In genomic region chr2:161956751-161957150, GRCh38 we compare ENCODE assay signal across 17 cellular contexts.
DNase-seq lines count a peak whose midpoint lies in the region; ATAC-seq and TF ChIP-seq lines count a peak whose summit lies in the region.
"Had no signal": no experiment of that assay in that cellular context is flagged by ENCODE, and none has a peak within 500 bp of the region (broad histone marks: within the 10 kb centered on the region; RNA-seq: fewer than 3 reads in every experiment).

No MANE protein-coding gene starts in this region.

- TF ChIP-seq POLR2A in stomach (IDR thresholded peaks at IDR 0.05), result no peak

- no peak for DNase-seq in activated CD4-positive, alpha-beta T cell treated with anti-CD3 and anti-CD28 coated beads for 36 hours
- no peak for DNase-seq in activated CD4-positive, alpha-beta T cell treated with anti-CD3 and anti-CD28 coated beads for 1 hour
- DNase-seq in NCI-H146 treated with DMSO at 0.1 percent for 48 hours (lab: John Stamatoyannopoulos, UW; ENCODE audit: unreplicated experiment) (peak; percentile 1), hepatic stellate cell (ENCODE audit: low spot score) (no peak), stomach (no peak)
- peak; percentile 58 for DNase-seq in activated CD8-positive, alpha-beta T cell treated with anti-CD3 and anti-CD28 coated beads, Interleukin-2, amount 10 ng/mL, durations not matched to agents 7 days and 5 days
- DNase-seq in natural killer cell treated with Interleukin-12 subunit alpha and Interleukin-12 subunit beta and Interleukin-15 and Interleukin-18, amount 100 ng/mL, for 72 hours (ENCODE audit: low spot score), result no peak
- DNase-seq: ACHN, mesenchymal stem cell, NCI-H1048, retina, uterus had no signal

- H3K36me3 ChIP-seq in stomach, result no peaks in the 10 kb centered on the region
- H3K36me3 ChIP-seq: breast epithelium, esophagus muscularis mucosa, uterus had no signal

- POLR2A ChIA-PET in activated CD4-positive, alpha-beta T cell treated with anti-CD3 and anti-CD28 coated beads for 36 hours (lab: Charles Lee), result no interaction called here
- POLR2A ChIA-PET in activated CD8-positive, alpha-beta T cell treated with anti-CD3 and anti-CD28 coated beads, Interleukin-2, amount 10 ng/mL, durations not matched to agents 7 days and 5 days (lab: Charles Lee), result interaction anchor here (0.7 to 5.1 kb wide), 7 partner anchors 10 to 169 kb away, joined by 3 to 140 read pairs (median 5); partner anchors contain the start of gene DPP4

- H3K4me3 ChIP-seq in stomach, result no peak overlapping the region
- H3K4me3 ChIP-seq: breast epithelium, esophagus muscularis mucosa, SK-N-MC, uterus had no signal

- no peaks in the 10 kb centered on the region for H3K27me3 ChIP-seq in stomach
- H3K27me3 ChIP-seq: breast epithelium, esophagus muscularis mucosa, uterus had no signal

- H3K9me3 ChIP-seq in stomach, result no peaks in the 10 kb centered on the region
- H3K9me3 ChIP-seq: breast epithelium, esophagus muscularis mucosa, uterus had no signal

- H3K36me3 Mint-ChIP-seq in activated CD4-positive, alpha-beta T cell treated with anti-CD3 and anti-CD28 coated beads for 36 hours (ENCODE audit: low read depth), result no peaks in the 10 kb centered on the region
- peaks cover 45% of the 10 kb centered on the region for H3K36me3 Mint-ChIP-seq in activated CD8-positive, alpha-beta T cell treated with anti-CD3 and anti-CD28 coated beads, Interleukin-2, amount 10 ng/mL, durations not matched to agents 7 days and 5 days (ENCODE audit: low read depth)
- peaks cover 36% of the 10 kb centered on the region for H3K36me3 Mint-ChIP-seq in natural killer cell treated with Interleukin-12 subunit alpha and Interleukin-12 subunit beta and Interleukin-15 and Interleukin-18, amount 100 ng/mL, for 72 hours
- no peaks in the 10 kb centered on the region for H3K36me3 Mint-ChIP-seq in stimulated activated memory B cell treated with anti-CD40 and anti-IgM and Interleukin-4, amounts not matched to agents 10 μg/mL and 1 μg/mL and 100 μg/mL, for 72 hours
- H3K36me3 Mint-ChIP-seq: IgD-negative memory B cell had no signal

- CTCF ChIA-PET in activated CD4-positive, alpha-beta T cell treated with anti-CD3 and anti-CD28 coated beads for 36 hours (lab: Charles Lee), result interaction anchor here (1.0 to 1.9 kb wide), 2 partner anchors 10 to 11 kb away, joined by 5 read pairs; no protein-coding TSS in a partner anchor
- CTCF ChIA-PET in activated CD8-positive, alpha-beta T cell treated with anti-CD3 and anti-CD28 coated beads, Interleukin-2, amount 10 ng/mL, durations not matched to agents 7 days and 5 days (lab: Charles Lee), result interaction anchor here (0.7 to 5.0 kb wide), 3 partner anchors 22 to 165 kb away, joined by 3 to 85 read pairs (median 5); no protein-coding TSS in a partner anchor

- no peaks in the 10 kb centered on the region for H3K9me3 Mint-ChIP-seq in activated CD4-positive, alpha-beta T cell treated with anti-CD3 and anti-CD28 coated beads for 36 hours (ENCODE audit: low read depth)
- peaks cover 9% of the 10 kb centered on the region for H3K9me3 Mint-ChIP-seq in activated CD8-positive, alpha-beta T cell treated with anti-CD3 and anti-CD28 coated beads, Interleukin-2, amount 10 ng/mL, durations not matched to agents 7 days and 5 days (ENCODE audit: insufficient read depth)
- H3K9me3 Mint-ChIP-seq in natural killer cell treated with Interleukin-12 subunit alpha and Interleukin-12 subunit beta and Interleukin-15 and Interleukin-18, amount 100 ng/mL, for 72 hours, result peaks cover 3% of the 10 kb centered on the region
- H3K9me3 Mint-ChIP-seq in stimulated activated memory B cell treated with anti-CD40 and anti-IgM and Interleukin-4, amounts not matched to agents 10 μg/mL and 1 μg/mL and 100 μg/mL, for 72 hours, result no peaks in the 10 kb centered on the region
- H3K9me3 Mint-ChIP-seq: IgD-negative memory B cell had no signal

- ATAC-seq in activated CD4-positive, alpha-beta T cell treated with anti-CD3 and anti-CD28 coated beads for 36 hours, result peak; percentile 7
- ATAC-seq in activated CD8-positive, alpha-beta T cell treated with anti-CD3 and anti-CD28 coated beads, Interleukin-2, amount 10 ng/mL, durations not matched to agents 7 days and 5 days, result peak; percentile 60
- ATAC-seq in natural killer cell treated with Interleukin-12 subunit alpha and Interleukin-12 subunit beta and Interleukin-15 and Interleukin-18, amount 100 ng/mL, for 72 hours, result peak; percentile 50 to 53
- no peak for ATAC-seq in stimulated activated memory B cell treated with anti-CD40 and anti-IgM and Interleukin-4, amounts not matched to agents 10 μg/mL and 1 μg/mL and 100 μg/mL, for 72 hours

- H3K4me1 Mint-ChIP-seq in activated CD4-positive, alpha-beta T cell treated with anti-CD3 and anti-CD28 coated beads for 36 hours, result peaks cover 57% of the 10 kb centered on the region
- H3K4me1 Mint-ChIP-seq in activated CD8-positive, alpha-beta T cell treated with anti-CD3 and anti-CD28 coated beads, Interleukin-2, amount 10 ng/mL, durations not matched to agents 7 days and 5 days (ENCODE audit: low read depth), result peaks cover 75% of the 10 kb centered on the region
- H3K4me1 Mint-ChIP-seq in natural killer cell treated with Interleukin-12 subunit alpha and Interleukin-12 subunit beta and Interleukin-15 and Interleukin-18, amount 100 ng/mL, for 72 hours (ENCODE audit: low read depth in 2 of 2), result peaks cover 62 to 73% of the 10 kb centered on the region in 2 donors
- no peaks in the 10 kb centered on the region for H3K4me1 Mint-ChIP-seq in stimulated activated memory B cell treated with anti-CD40 and anti-IgM and Interleukin-4, amounts not matched to agents 10 μg/mL and 1 μg/mL and 100 μg/mL, for 72 hours
- H3K4me1 Mint-ChIP-seq: IgD-negative memory B cell had no signal

- H3K4me1 ChIP-seq in stomach, result no peaks in the 10 kb centered on the region
- H3K4me1 ChIP-seq: breast epithelium, esophagus muscularis mucosa, uterus had no signal

- H3K4me3 Mint-ChIP-seq in activated CD4-positive, alpha-beta T cell treated with anti-CD3 and anti-CD28 coated beads for 36 hours, result no peak overlapping the region
- peak overlapping the region; percentile 66 for H3K4me3 Mint-ChIP-seq in activated CD8-positive, alpha-beta T cell treated with anti-CD3 and anti-CD28 coated beads, Interleukin-2, amount 10 ng/mL, durations not matched to agents 7 days and 5 days
- peak overlapping the region; percentile 80 for H3K4me3 Mint-ChIP-seq in natural killer cell treated with Interleukin-12 subunit alpha and Interleukin-12 subunit beta and Interleukin-15 and Interleukin-18, amount 100 ng/mL, for 72 hours
- no peak overlapping the region for H3K4me3 Mint-ChIP-seq in stimulated activated memory B cell treated with anti-CD40 and anti-IgM and Interleukin-4, amounts not matched to agents 10 μg/mL and 1 μg/mL and 100 μg/mL, for 72 hours
- H3K4me3 Mint-ChIP-seq: IgD-negative memory B cell had no signal

- no peak for TF ChIP-seq CTCF in stomach (IDR thresholded peaks at IDR 0.05)

- H3K27me3 Mint-ChIP-seq in activated CD4-positive, alpha-beta T cell treated with anti-CD3 and anti-CD28 coated beads for 36 hours, result no peaks in the 10 kb centered on the region
- no peaks in the 10 kb centered on the region for H3K27me3 Mint-ChIP-seq in activated CD8-positive, alpha-beta T cell treated with anti-CD3 and anti-CD28 coated beads, Interleukin-2, amount 10 ng/mL, durations not matched to agents 7 days and 5 days (ENCODE audit: low read depth)
- no peaks in the 10 kb centered on the region for H3K27me3 Mint-ChIP-seq in natural killer cell treated with Interleukin-12 subunit alpha and Interleukin-12 subunit beta and Interleukin-15 and Interleukin-18, amount 100 ng/mL, for 72 hours
- H3K27me3 Mint-ChIP-seq in stimulated activated memory B cell treated with anti-CD40 and anti-IgM and Interleukin-4, amounts not matched to agents 10 μg/mL and 1 μg/mL and 100 μg/mL, for 72 hours, result peaks cover 35% of the 10 kb centered on the region

- peak overlapping the region in 1 of 5 donors; percentile 57 for H3K27ac ChIP-seq in stomach
- H3K27ac ChIP-seq: breast epithelium, esophagus muscularis mucosa, SK-N-MC, uterus had no signal

- intact Hi-C loops in activated CD4-positive, alpha-beta T cell treated with anti-CD3 and anti-CD28 coated beads for 36 hours (cut with DNase I, micrococcal nuclease), result loop anchor here in 1 of 2 experiments (1.0 to 10.0 kb wide), 2 partner anchors 8 to 792 kb away; partner anchors contain the start of gene TANK
- intact Hi-C loops in stomach (cut with DNase I; ENCODE audit: low total_unique reads), result no loop called here

- no peak for TF ChIP-seq EP300 in stomach (IDR thresholded peaks at IDR 0.05)

- peak overlapping the region; percentile 76 for H3K27ac Mint-ChIP-seq in activated CD4-positive, alpha-beta T cell treated with anti-CD3 and anti-CD28 coated beads for 36 hours
- H3K27ac Mint-ChIP-seq in activated CD8-positive, alpha-beta T cell treated with anti-CD3 and anti-CD28 coated beads, Interleukin-2, amount 10 ng/mL, durations not matched to agents 7 days and 5 days, result peak overlapping the region; percentile 94
- H3K27ac Mint-ChIP-seq in natural killer cell treated with Interleukin-12 subunit alpha and Interleukin-12 subunit beta and Interleukin-15 and Interleukin-18, amount 100 ng/mL, for 72 hours, result peak overlapping the region; percentile 99
- no peak overlapping the region for H3K27ac Mint-ChIP-seq in stimulated activated memory B cell treated with anti-CD40 and anti-IgM and Interleukin-4, amounts not matched to agents 10 μg/mL and 1 μg/mL and 100 μg/mL, for 72 hours
- H3K27ac Mint-ChIP-seq: IgD-negative memory B cell had no signal

- WGBS in stomach, 5 donors, result 28 to 39% (median 33%) methylated on average over 3 of the region's 3 CpGs

Comparison
In these comparisons a context has a peak if more than half of its experiments do, and no peak if none do; other contexts are left out.
1. DNase-seq: peak in NCI-H146 treated with DMSO at 0.1 percent for 48 hours (single experiment) and activated CD8-positive, alpha-beta T cell treated with anti-CD3 and anti-CD28 coated beads, Interleukin-2, amount 10 ng/mL, durations not matched to agents 7 days and 5 days (single experiment); none in activated CD4-positive, alpha-beta T cell treated with anti-CD3 and anti-CD28 coated beads for 36 hours (single experiment), activated CD4-positive, alpha-beta T cell treated with anti-CD3 and anti-CD28 coated beads for 1 hour (single experiment), natural killer cell treated with Interleukin-12 subunit alpha and Interleukin-12 subunit beta and Interleukin-15 and Interleukin-18, amount 100 ng/mL, for 72 hours (single experiment), hepatic stellate cell (single experiment) and stomach (single experiment).
2. H3K4me3 Mint-ChIP-seq: peak in activated CD8-positive, alpha-beta T cell treated with anti-CD3 and anti-CD28 coated beads, Interleukin-2, amount 10 ng/mL, durations not matched to agents 7 days and 5 days (single experiment) and natural killer cell treated with Interleukin-12 subunit alpha and Interleukin-12 subunit beta and Interleukin-15 and Interleukin-18, amount 100 ng/mL, for 72 hours (single experiment); none in activated CD4-positive, alpha-beta T cell treated with anti-CD3 and anti-CD28 coated beads for 36 hours (single experiment) and stimulated activated memory B cell treated with anti-CD40 and anti-IgM and Interleukin-4, amounts not matched to agents 10 μg/mL and 1 μg/mL and 100 μg/mL, for 72 hours (single experiment).